ENCODE assay signal across 8 cellular contexts in the genomic region with DNA sequence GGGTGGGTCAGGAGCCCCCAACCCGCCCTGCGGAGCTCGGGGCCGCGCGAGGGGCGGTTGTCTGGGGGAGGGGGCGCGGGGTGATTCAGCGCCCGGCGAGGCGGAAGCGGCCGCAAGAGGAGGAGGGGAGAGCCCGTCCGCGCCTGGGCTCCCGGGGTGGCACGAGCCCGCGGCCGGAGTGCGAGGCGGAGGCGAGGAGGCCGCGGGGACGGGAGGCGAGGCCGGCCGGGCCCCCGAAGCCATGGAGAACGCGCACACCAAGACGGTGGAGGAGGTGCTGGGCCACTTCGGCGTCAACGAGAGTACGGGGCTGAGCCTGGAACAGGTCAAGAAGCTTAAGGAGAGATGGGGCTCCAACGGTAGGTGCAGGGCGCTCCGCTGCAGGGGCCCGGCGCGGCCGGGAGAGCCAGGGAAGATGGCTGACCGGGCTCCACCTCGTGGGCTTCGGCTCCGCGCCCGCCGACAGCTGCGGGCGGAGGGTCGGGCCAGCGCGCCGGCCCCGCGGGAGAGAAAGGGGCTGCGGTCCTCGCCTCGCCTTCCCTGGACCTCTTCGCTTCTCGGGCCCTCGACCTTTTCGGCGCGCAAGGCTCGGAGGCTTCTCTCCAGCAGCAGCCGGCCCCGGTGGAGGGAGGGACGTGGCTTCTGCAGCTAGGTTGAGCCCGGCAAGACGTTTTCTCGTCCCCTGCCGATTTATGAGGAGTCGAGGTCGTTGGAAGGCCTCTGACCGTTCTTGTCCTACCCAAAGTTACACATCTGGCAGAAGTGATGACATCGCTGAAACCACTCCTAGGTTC. TPM values are rescaled to one million over a fixed set of nuclear protein-coding genes. Genes with fewer than 3 reads are reported as not detected.
DNase-seq lines count a peak whose midpoint lies in the region; ATAC-seq and TF ChIP-seq lines count a peak whose summit lies in the region.

No MANE protein-coding gene starts in this region.

- peak; percentile 38 for ATAC-seq in HG02852 (IDR thresholded peaks at IDR 0.05; ENCODE audit: unreplicated experiment)

- H3K9me3 ChIP-seq in endodermal cell (ENCODE audit: control insufficient read depth, low read length): no peaks in the 10 kb centered on the region

- H3K4me3 Mint-ChIP-seq in endodermal cell: peak overlapping the region; percentile 91

- peaks cover 4% of the 10 kb centered on the region for H3K4me1 ChIP-seq in endodermal cell (ENCODE audit: control insufficient read depth, insufficient read depth, low read length)

- H3K36me3 ChIP-seq in endodermal cell (ENCODE audit: control insufficient read depth, insufficient read depth, low read length): peaks cover 43% of the 10 kb centered on the region

- 0% methylated on average over 30 to 83 of the region's 83 CpGs for WGBS in endodermal cell (ENCODE audit: insufficient coverage in 1 of 2, insufficient read length in 1 of 2), 2 experiments

- H3K36me3 Mint-ChIP-seq in endodermal cell (ENCODE audit: low read depth): peaks cover 37% of the 10 kb centered on the region

- H3K4me1 Mint-ChIP-seq in endodermal cell: peaks cover 47% of the 10 kb centered on the region

- DNase-seq in SKM-1 treated with dmso at 0.1 percent for 144 hours (lab: John Stamatoyannopoulos, UW; ENCODE audit: unreplicated experiment) (peak; percentile 2), SKM-1 (lab: John Stamatoyannopoulos, UW; ENCODE audit: unreplicated experiment) (no peak), NCI-H460 (ENCODE audit: extremely low read depth, low read depth) (peak; percentile 42), endodermal cell (peak; percentile 85), mucosa of gallbladder (ENCODE audit: low spot score) (peak; percentile 27)
- DNase-seq in activated CD8-positive, alpha-beta memory T cell treated with anti-CD3 and anti-CD28 coated beads for 48 hours (ENCODE audit: low read depth in 2 of 3, low spot score in 2 of 3): peak; percentile 28 to 43 (median 33)
- DNase-seq in stimulated activated CD8-positive, alpha-beta memory T cell treated with anti-CD3 and anti-CD28 coated beads, Interleukin-4, amount 100 ng/mL, for 48 hours: peak; percentile 66

- H3K4me3 ChIP-seq in endodermal cell (ENCODE audit: low read length): peak overlapping the region; percentile 96

- no peaks in the 10 kb centered on the region for H3K27me3 ChIP-seq in endodermal cell (ENCODE audit: control insufficient read depth, insufficient read depth, low read length, poor library complexity, severe bottlenecking)

- peak overlapping the region; percentile 96 for H3K27ac ChIP-seq in endodermal cell (ENCODE audit: low read depth, low read length)

- peak overlapping the region; percentile 91 for H3K27ac Mint-ChIP-seq in endodermal cell

- peaks cover 8% of the 10 kb centered on the region for H3K27me3 Mint-ChIP-seq in endodermal cell (ENCODE audit: insufficient read depth)

- H3K9me3 Mint-ChIP-seq in endodermal cell: no peaks in the 10 kb centered on the region

- peak overlapping the region; percentile 91 for H3K9ac ChIP-seq in endodermal cell (ENCODE audit: extremely low read depth, low read length, poor library complexity, severe bottlenecking)

- TF ChIP-seq CTCF in endodermal cell (conservative IDR thresholded peaks at IDR 0.05): no peak

RNA-seq across cellular contexts. Expression of gene ATP2A2, which starts 0.7 kb away (rescaled TPM):
- 130 and 150 TPM in 2 replicates for total RNA-seq in NCI-H460 (2014; rRNA removed; shearing (Covaris generic))
- polyA plus RNA-seq in NCI-H460 (2014; cell fraction: nucleus; rRNA removed): 108 and 140 TPM in 2 replicates
- total RNA-seq in endodermal cell (100 to 1,000 TPM; 151 to 235 TPM), mucosa of gallbladder (248 TPM)
- polyA plus RNA-seq in endodermal cell (2013, experiment 1 of 2): 164 TPM
- 164 TPM for polyA plus RNA-seq in endodermal cell (2013, experiment 2 of 2)
